Comparison of ENCODE assay signal across 8 cellular contexts in genomic region chr19:7944177-7944761, GRCh38. TPM values are rescaled to one million over a fixed set of nuclear protein-coding genes. Genes with fewer than 3 reads are reported as not detected.
A peak's percentile ranks its signal among the peaks of the same experiment; 100 is the strongest.
DNase-seq lines count a peak whose midpoint lies in the region; ATAC-seq and TF ChIP-seq lines count a peak whose summit lies in the region.

No MANE protein-coding gene starts in this region.

- no peaks in the 10 kb centered on the region for H3K27me3 ChIP-seq in MM.1S (replicated peaks; ENCODE audit: insufficient read depth, low read length)
- H3K27me3 ChIP-seq in gastroesophageal sphincter = no peaks in the 10 kb centered on the region
- H3K27me3 ChIP-seq in suprapubic skin = no peaks in the 10 kb centered on the region

- peak overlapping the region; percentile 98 for H3K4me2 ChIP-seq in MM.1S (ENCODE audit: low read depth, low read length)

- peaks cover 52% of the 10 kb centered on the region for H3K79me2 ChIP-seq in MM.1S (ENCODE audit: low read length)

- peaks cover 2% of the 10 kb centered on the region; the same call in 1 of the 2 replicates for H3F3A ChIP-seq in MM.1S (ENCODE audit: insufficient read depth, low read length)

- H2AFZ ChIP-seq in MM.1S (ENCODE audit: low read length) = peak overlapping the region; percentile 74

- H3K4me1 ChIP-seq in MM.1S (ENCODE audit: low read length) = peaks cover 6% of the 10 kb centered on the region
- peaks cover 0 to 53% (median 18%) of the 10 kb centered on the region in 3 donors for H3K4me1 ChIP-seq in gastroesophageal sphincter
- peaks cover 24% of the 10 kb centered on the region for H3K4me1 ChIP-seq in suprapubic skin

- peak; percentile 57 for ATAC-seq in gastroesophageal sphincter

- peak; percentile 92 for TF ChIP-seq CTCF in MM.1S (IDR thresholded peaks at IDR 0.05; ENCODE audit: low read length)
- peak in 3 of 4 experiments; percentile 86 to 92 (median 89) for TF ChIP-seq CTCF in gastroesophageal sphincter (IDR thresholded peaks at IDR 0.05)
- peak; percentile 69 to 79 for TF ChIP-seq CTCF in suprapubic skin (IDR thresholded peaks at IDR 0.05)

- 21 to 32% methylated on average over 4 to 11 of the region's 18 CpGs for WGBS in gastroesophageal sphincter (ENCODE audit: low coverage in 1 of 2), 2 donors
- 26% methylated on average over 17 of the region's 18 CpGs for WGBS in suprapubic skin

- H3K27ac ChIP-seq in MM.1S (ENCODE audit: low read length) = peak overlapping the region; percentile 80
- H3K27ac ChIP-seq in gastroesophageal sphincter = peak overlapping the region; percentile 80 to 97 (median 92)
- H3K27ac ChIP-seq in suprapubic skin = peak overlapping the region; percentile 90

- TF ChIP-seq EP300 in gastroesophageal sphincter (IDR thresholded peaks at IDR 0.05) = no peak
- TF ChIP-seq EP300 in suprapubic skin (IDR thresholded peaks at IDR 0.05) = no peak

- DNase-seq in DMS53 (lab: John Stamatoyannopoulos, UW) (peak; percentile 92), H4 (ENCODE audit: low spot score) (peak; percentile 90), MM.1S (peak; percentile 92), SIG-M5 treated with dmso at 0.1 percent for 504 hours (lab: John Stamatoyannopoulos, UW; ENCODE audit: unreplicated experiment) (peak; percentile 82), nucleus accumbens (lab: John Stamatoyannopoulos, UW) (peak in 54 of 56 donors; percentile 28 to 92 (median 76)), suprapubic skin (ENCODE audit: low spot score in 2 of 2) (peak in 1 of 2 donors; percentile 91)
- peak; percentile 88 for DNase-seq in activated naive CD4-positive, alpha-beta T cell treated with Interleukin-2 at 50 U/mL for 16 hours

- H3K4me3 ChIP-seq in MM.1S (ENCODE audit: low read length) (peak overlapping the region; percentile 78), gastroesophageal sphincter (peak overlapping the region; percentile 34 to 72), suprapubic skin (peak overlapping the region; percentile 81)

- H3K9me3 ChIP-seq in MM.1S (replicated peaks; ENCODE audit: insufficient read depth, low read length) (no peaks in the 10 kb centered on the region), gastroesophageal sphincter (no peaks in the 10 kb centered on the region), suprapubic skin (no peaks in the 10 kb centered on the region)

- H3K9ac ChIP-seq in MM.1S (ENCODE audit: low read length) = peak overlapping the region; percentile 88

- TF ChIP-seq POLR2A in gastroesophageal sphincter (IDR thresholded peaks at IDR 0.05) = no peak
- no peak for TF ChIP-seq POLR2A in suprapubic skin (IDR thresholded peaks at IDR 0.05)

- H4K20me1 ChIP-seq in MM.1S (ENCODE audit: insufficient read depth, low read length) = no peaks in the 10 kb centered on the region

- H3K9me2 ChIP-seq in MM.1S (replicated peaks; ENCODE audit: insufficient read depth, low read length) = no peaks in the 10 kb centered on the region

- no peaks in the 10 kb centered on the region for H3K36me3 ChIP-seq in MM.1S (replicated peaks; ENCODE audit: insufficient read depth, low read length)
- peaks cover 0 to 23% of the 10 kb centered on the region in 2 donors for H3K36me3 ChIP-seq in gastroesophageal sphincter
- H3K36me3 ChIP-seq in suprapubic skin = peaks cover 18% of the 10 kb centered on the region

RNA-seq across cellular contexts. Expression of gene TIMM44, which starts 0.8 kb away (rescaled TPM):
- 64.9 and 86.8 TPM in 2 replicates for total RNA-seq in H4 (2014; rRNA removed; shearing (Covaris generic))
- total RNA-seq in gastroesophageal sphincter = 100 to 1,000 TPM in 1 of 4 donors, 10 to 100 TPM in 3; 65.7 to 108 (median 86.4) TPM
- total RNA-seq in suprapubic skin = 10 to 100 TPM; 34.6 to 85.1 (median 54.5) TPM

RNA-seq across cellular contexts. Expression of gene CTXN1, which starts 18.3 kb away (rescaled TPM):
- 3.6 and 11.5 TPM in 2 replicates for total RNA-seq in H4 (2014; rRNA removed; shearing (Covaris generic))
- total RNA-seq in gastroesophageal sphincter (10 to 100 TPM; 18.3 to 33.3 (median 26.4) TPM), suprapubic skin (1 to 10 TPM; 1.2 to 3.6 (median 2.6) TPM)

RNA-seq across cellular contexts. Expression of gene SNAPC2, which starts 24.1 kb away (rescaled TPM):
- total RNA-seq in H4 (2014; rRNA removed; shearing (Covaris generic)) = 23.5 and 27.0 TPM in 2 replicates
- total RNA-seq in gastroesophageal sphincter (10 to 100 TPM; 29.5 to 37.7 (median 33.4) TPM), suprapubic skin (10 to 100 TPM; 11.1 to 22.3 (median 19.6) TPM)

RNA-seq across cellular contexts. Expression of gene TGFBR3L, which starts 29.6 kb away (rescaled TPM):
- not detected in 2 replicates for total RNA-seq in H4 (2014; rRNA removed; shearing (Covaris generic))
- 1 to 10 TPM; 2.8 to 8.5 (median 5.4) TPM for total RNA-seq in gastroesophageal sphincter
- not detected for total RNA-seq in suprapubic skin

RNA-seq across cellular contexts. Expression of gene MAP2K7, which starts 40.6 kb away (rescaled TPM):
- 2.9 and 4.2 TPM in 2 replicates for total RNA-seq in H4 (2014; rRNA removed; shearing (Covaris generic))
- 10 to 100 TPM; 13.9 to 23.4 (median 17.9) TPM for total RNA-seq in gastroesophageal sphincter
- 10 to 100 TPM; 25.1 to 52.4 (median 29.3) TPM for total RNA-seq in suprapubic skin
